19 cellular contexts compared by ENCODE assay signal in the genomic region with DNA sequence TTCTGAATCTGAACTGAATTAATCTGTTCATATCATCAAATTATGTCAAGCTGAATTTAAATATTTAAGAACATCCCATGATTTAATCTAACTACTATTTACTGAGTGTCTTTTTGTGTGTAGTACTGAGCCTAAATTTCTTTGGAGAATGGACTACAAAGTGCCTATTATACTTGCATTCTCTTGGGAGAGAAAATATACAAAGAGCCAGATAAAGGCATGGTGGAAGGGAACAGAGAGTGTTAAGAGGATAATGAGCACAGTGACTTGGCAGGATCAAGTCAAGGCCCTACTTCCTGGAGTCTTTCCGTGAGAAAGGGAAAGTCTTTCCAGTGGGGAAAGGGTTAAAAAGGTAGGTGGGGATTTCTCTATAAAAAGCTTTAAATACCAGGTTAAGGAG.
"Had no signal": no experiment of that assay in that cellular context is flagged by ENCODE, and none has a peak within 500 bp of the region (broad histone marks: within the 10 kb centered on the region; RNA-seq: fewer than 3 reads in every experiment).

No MANE protein-coding gene starts in this region.

- H3K27me3 Mint-ChIP-seq: activated CD4-positive, alpha-beta T cell treated with anti-CD3 and anti-CD28 coated beads, Interleukin-2, amount 10 ng/mL, durations not matched to agents 24 days and 14 days; natural killer cell treated with Interleukin-12 subunit alpha and Interleukin-12 subunit beta and Interleukin-15 and Interleukin-18, amount 100 ng/mL, for 72 hours; T-cell had no signal

- H3K27ac Mint-ChIP-seq: activated CD4-positive, alpha-beta T cell treated with anti-CD3 and anti-CD28 coated beads, Interleukin-2, amount 10 ng/mL, durations not matched to agents 24 days and 14 days; activated naive CD4-positive, alpha-beta T cell treated with anti-CD3 and anti-CD28 coated beads for 36 hours; activated T-helper 2 cell treated with anti-CD3 and anti-CD28 coated beads, Interferon-gamma antibody, Interleukin-2, Interleukin-4, amounts not matched to agents 10 μg/mL and 5 μg/mL and 100 μg/mL, durations not matched to agents 14 hours and 24 hours and 36 hours; mesothelial cell of epicardium; natural killer cell treated with Interleukin-12 subunit alpha and Interleukin-12 subunit beta and Interleukin-15 and Interleukin-18, amount 100 ng/mL, for 72 hours had no signal

- H3K27me3 ChIP-seq: foreskin keratinocyte, heart right ventricle, left lung, thyroid gland had no signal

- H3K4me1 Mint-ChIP-seq: mesothelial cell of epicardium had no signal

- H3K9me3 Mint-ChIP-seq: activated CD4-positive, alpha-beta T cell treated with anti-CD3 and anti-CD28 coated beads, Interleukin-2, amount 10 ng/mL, durations not matched to agents 24 days and 14 days; activated naive CD4-positive, alpha-beta T cell treated with anti-CD3 and anti-CD28 coated beads for 36 hours; activated T-helper 2 cell treated with anti-CD3 and anti-CD28 coated beads, Interferon-gamma antibody, Interleukin-2, Interleukin-4, amounts not matched to agents 10 μg/mL and 5 μg/mL and 100 μg/mL, durations not matched to agents 14 hours and 24 hours and 36 hours; natural killer cell treated with Interleukin-12 subunit alpha and Interleukin-12 subunit beta and Interleukin-15 and Interleukin-18, amount 100 ng/mL, for 72 hours; T-cell had no signal

- ATAC-seq: foreskin keratinocyte; heart right ventricle; left lung; natural killer cell treated with Interleukin-12 subunit alpha and Interleukin-12 subunit beta and Interleukin-15 and Interleukin-18, amount 100 ng/mL, for 72 hours; SK-N-SH treated with all-trans-retinoic acid at 6 μM for 48 hours; T-cell had no signal

- H3K9me3 ChIP-seq: heart right ventricle, left lung, thyroid gland had no signal

- FAIRE-seq: colon had no signal

- H3K4me3 ChIP-seq: heart right ventricle, left lung, thyroid gland had no signal

- H3K4me3 Mint-ChIP-seq: activated CD4-positive, alpha-beta T cell treated with anti-CD3 and anti-CD28 coated beads, Interleukin-2, amount 10 ng/mL, durations not matched to agents 24 days and 14 days; activated naive CD4-positive, alpha-beta T cell treated with anti-CD3 and anti-CD28 coated beads for 36 hours; mesothelial cell of epicardium; natural killer cell treated with Interleukin-12 subunit alpha and Interleukin-12 subunit beta and Interleukin-15 and Interleukin-18, amount 100 ng/mL, for 72 hours; T-cell had no signal

- H3K27ac ChIP-seq: foreskin keratinocyte, heart right ventricle, left lung, thyroid gland had no signal

- H3K4me1 ChIP-seq: foreskin keratinocyte, thyroid gland had no signal

- DNase-seq: activated CD4-positive, alpha-beta T cell treated with anti-CD3 and anti-CD28 coated beads, Interleukin-2, amount 10 ng/mL, durations not matched to agents 24 days and 14 days; activated CD4-positive, CD25-positive, alpha-beta regulatory T cell; activated naive CD4-positive, alpha-beta T cell treated with anti-CD3 and anti-CD28 coated beads for 36 hours; foreskin keratinocyte; heart right ventricle; left lung; occipital lobe; posterior cingulate gyrus; stimulated activated CD4-positive, alpha-beta T cell treated with anti-CD3 and anti-CD28 coated beads, Interleukin-12 subunit alpha, Interleukin-12 subunit beta, amount 100 ng/mL, for 4 hours; stimulated activated CD4-positive, alpha-beta T cell treated with anti-CD3 and anti-CD28 coated beads, Interleukin-1b, Interleukin-23, amount 100 ng/mL, for 48 hours; stimulated activated CD8-positive, alpha-beta memory T cell treated with anti-CD3 and anti-CD28 coated beads, Interleukin-4, amount 100 ng/mL, for 48 hours; stimulated activated naive CD4-positive, alpha-beta T cell treated with Interleukin-2 at 50 U/mL for 16 hours; T-cell; thyroid gland had no signal
